In genomic region chrX:103211012-103211715, GRCh38 we compare ENCODE assay signal across 8 cellular contexts. TPM values are rescaled to one million over a fixed set of nuclear protein-coding genes. Genes with fewer than 3 reads are reported as not detected.
DNase-seq lines count a peak whose midpoint lies in the region; ATAC-seq and TF ChIP-seq lines count a peak whose summit lies in the region.

No MANE protein-coding gene starts in this region.

- H3K27ac ChIP-seq in mammary epithelial cell (ENCODE audit: insufficient read depth, low read depth, low read length) (no peak overlapping the region), left lung (no peak overlapping the region), stomach (no peak overlapping the region)

- no peak overlapping the region for H3K9ac ChIP-seq in mammary epithelial cell (ENCODE audit: insufficient read depth, low read length)

- H3K27me3 ChIP-seq in mammary epithelial cell (ENCODE audit: insufficient read depth, low read length) (peaks cover 2% of the 10 kb centered on the region), left lung (no peaks in the 10 kb centered on the region), stomach (peaks cover 0 to 18% (median 0%) of the 10 kb centered on the region in 3 donors)

- H3K79me2 ChIP-seq in mammary epithelial cell (ENCODE audit: insufficient read depth, low read length), result no peaks in the 10 kb centered on the region

- DNase-seq in NCI-H446 (lab: John Stamatoyannopoulos, UW) (peak; percentile 1 to 45), NCI-H446 treated with DMSO at 0.1 percent for 48 hours (lab: John Stamatoyannopoulos, UW) (no peak), HuH-7 (ENCODE audit: low spot score) (peak; percentile 32), SK-N-DZ (ENCODE audit: low spot score) (peak; percentile 51), mammary epithelial cell (peak; percentile 13), left lung (no peak), stomach (peak; percentile 44), SW480 (ENCODE audit: low spot score) (no peak)

- in situ Hi-C loops in mammary epithelial cell (cut with MboI; ENCODE audit: low sequenced_read_pairs in 2 of 2), result loop anchor here (25.0 kb wide), 1 partner anchor 251 kb away; no protein-coding TSS in a partner anchor

- H3K36me3 ChIP-seq in mammary epithelial cell (ENCODE audit: insufficient read depth, low read length), result no peaks in the 10 kb centered on the region
- no peaks in the 10 kb centered on the region for H3K36me3 ChIP-seq in left lung
- H3K36me3 ChIP-seq in stomach, result no peaks in the 10 kb centered on the region

- peak; percentile 35 to 62 for TF ChIP-seq CTCF in mammary epithelial cell (conservative IDR thresholded peaks at IDR 0.05 in 1 of 2, IDR thresholded peaks at IDR 0.05 in 1 of 2; ENCODE audit: extremely low read depth in 1 of 2, insufficient read depth in 1 of 2, low read depth in 1 of 2, low read length in 2 of 2)
- peak in 1 of 2 donors; percentile 37 for TF ChIP-seq CTCF in left lung (IDR thresholded peaks at IDR 0.05)
- TF ChIP-seq CTCF in stomach (IDR thresholded peaks at IDR 0.05), result peak in 4 of 7 experiments; percentile 14 to 33 (median 26)

- CTCF ChIA-PET in mammary epithelial cell (lab: Charles Lee; ENCODE audit: low non-redundant PET), result no interaction called here

- H3K4me2 ChIP-seq in mammary epithelial cell (ENCODE audit: insufficient read depth, low read depth, low read length), result no peak overlapping the region

- 20% methylated on average over 7 of the region's 7 CpGs for WGBS in mammary epithelial cell (ENCODE audit: low coverage, missing lambda C conversion rate)
- WGBS in stomach, 5 donors, result 23 to 26% (median 24%) methylated on average over 7 of the region's 7 CpGs

- H3K9me3 ChIP-seq in mammary epithelial cell (replicated peaks; ENCODE audit: insufficient read depth, low read length), result no peaks in the 10 kb centered on the region
- no peaks in the 10 kb centered on the region for H3K9me3 ChIP-seq in left lung
- no peaks in the 10 kb centered on the region for H3K9me3 ChIP-seq in stomach

- TF ChIP-seq EP300 in stomach (IDR thresholded peaks at IDR 0.05), result no peak

- no peak overlapping the region for H3K4me3 ChIP-seq in mammary epithelial cell (replicated peaks in 1 of 3; ENCODE audit: insufficient read depth in 1 of 3, low read depth in 2 of 3, low read length in 3 of 3)
- no peak overlapping the region for H3K4me3 ChIP-seq in left lung
- H3K4me3 ChIP-seq in stomach, result no peak overlapping the region

- dilution Hi-C loops in mammary epithelial cell (cut with HindIII; ENCODE audit: low sequenced_read_pairs), result no loop called here

- peak; percentile 27 for ATAC-seq in left lung

- H2AFZ ChIP-seq in mammary epithelial cell (ENCODE audit: low read depth, low read length), result no peak overlapping the region

- no TSS peak for BruUV-seq in mammary epithelial cell (replicated peaks; lab: Mats Ljungman, UMichigan)

- no peaks in the 10 kb centered on the region for H4K20me1 ChIP-seq in mammary epithelial cell (ENCODE audit: insufficient read depth, low read length)

- TF ChIP-seq POLR2A in stomach (IDR thresholded peaks at IDR 0.05), result no peak

- no peaks in the 10 kb centered on the region for H3K4me1 ChIP-seq in mammary epithelial cell (ENCODE audit: insufficient read depth, low read length)
- no peaks in the 10 kb centered on the region for H3K4me1 ChIP-seq in left lung
- H3K4me1 ChIP-seq in stomach, result peaks cover 0 to 3% (median 0%) of the 10 kb centered on the region in 4 donors

- intact Hi-C loops in mammary epithelial cell (cut with micrococcal nuclease), result loop anchor here (1.0 to 10.0 kb wide), 3 partner anchors 37 to 253 kb away; no protein-coding TSS in a partner anchor
- intact Hi-C loops in left lung (cut with DNase I), result no loop called here
- intact Hi-C loops in stomach (cut with DNase I; ENCODE audit: low total_unique reads), result no loop called here

RNA-seq across cellular contexts. Expression of gene BEX4, which starts 3.7 kb away (rescaled TPM):
- polyA plus RNA-seq in SK-N-DZ (2014; cell fraction: cytosol; rRNA removed), result 43.8 and 66.6 TPM in 2 replicates
- polyA plus RNA-seq in SK-N-DZ (2014; cell fraction: nucleus; rRNA removed), result 26.8 and 29.5 TPM in 2 replicates
- total RNA-seq in mammary epithelial cell (10 to 100 TPM in 1 of 2 donors, 1 to 10 TPM in 1; 9.8 to 14.2 TPM), left lung (10 to 100 TPM; 28.8 to 33.5 TPM), stomach (10 to 100 TPM in 4 of 5 donors, 1 to 10 TPM in 1; 5.8 to 53.2 (median 19.6) TPM)
- polyA plus RNA-seq in mammary epithelial cell (10.0 TPM), stomach (10 to 100 TPM; 35.9 to 48.4 (median 40.0) TPM)
- polyA minus RNA-seq in mammary epithelial cell, result 8.9 TPM

RNA-seq across cellular contexts. Expression of gene TCEAL8, which starts 43.8 kb away (rescaled TPM):
- 50.4 and 54.6 TPM in 2 replicates for polyA plus RNA-seq in SK-N-DZ (2014; cell fraction: cytosol; rRNA removed)
- 30.3 and 31.0 TPM in 2 replicates for polyA plus RNA-seq in SK-N-DZ (2014; cell fraction: nucleus; rRNA removed)
- total RNA-seq in mammary epithelial cell (10 to 100 TPM; 45.8 to 50.0 TPM), left lung (10 to 100 TPM; 51.7 to 51.8 TPM), stomach (100 to 1,000 TPM in 2 of 5 donors, 10 to 100 TPM in 3; 20.0 to 118 (median 70.0) TPM)
- polyA plus RNA-seq in mammary epithelial cell (43.6 TPM), stomach (100 to 1,000 TPM in 1 of 3 donors, 10 to 100 TPM in 2; 52.4 to 118 (median 86.5) TPM)
- polyA minus RNA-seq in mammary epithelial cell, result 22.8 TPM

Comparison
In these comparisons a context has a peak if more than half of its experiments do, and no peak if none do; other contexts are left out.
1. DNase-seq: peak in NCI-H446 (2 of 2), HuH-7 (single experiment), SK-N-DZ (single experiment), mammary epithelial cell (single experiment) and stomach (single experiment); none in NCI-H446 treated with DMSO at 0.1 percent for 48 hours (single experiment), left lung (0 of 2) and SW480 (single experiment).